In the genomic region with DNA sequence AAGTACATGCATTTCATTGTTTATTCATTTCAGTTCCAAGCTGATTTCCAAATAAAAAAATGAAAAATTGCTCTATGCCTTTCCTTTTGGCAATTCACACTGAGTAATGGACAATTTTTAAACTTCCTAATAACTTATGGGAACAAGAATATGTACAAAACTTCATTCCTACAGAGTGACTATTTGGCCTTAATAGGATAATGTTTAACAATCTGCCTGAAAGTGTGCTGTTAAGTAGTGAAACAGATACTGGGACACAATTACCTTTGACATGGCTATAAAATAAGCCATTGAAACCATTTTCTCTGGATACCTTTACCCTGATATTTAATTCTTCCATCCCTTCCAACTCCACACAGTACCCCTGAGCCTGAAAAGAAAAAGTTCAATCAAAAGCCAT, we compare ENCODE assay signal across 24 cellular contexts.
"Had no signal": no experiment of that assay in that cellular context is flagged by ENCODE, and none has a peak within 500 bp of the region (broad histone marks: within the 10 kb centered on the region; RNA-seq: fewer than 3 reads in every experiment).

No MANE protein-coding gene starts in this region.

- H3K4me1 ChIP-seq: SJSA1 had no signal

- H3K27ac ChIP-seq: SJSA1, SK-N-MC had no signal

- FAIRE-seq: HepG2, RCC 7860 had no signal

- H3K27me3 ChIP-seq: MG63, SJSA1 had no signal

- ATAC-seq: HepG2 had no signal

- H3K4me3 ChIP-seq: MG63, SJSA1, SK-N-MC had no signal

- H3K36me3 ChIP-seq: MG63, SJSA1 had no signal

- DNase-seq: IMR-90, Karpas-422, KG1, MG63, NCI-H1092, NCI-H1105 treated with DMSO at 0.1 percent for 48 hours, NCI-H1417 treated with DMSO at 0.1 percent for 48 hours, NCI-H146, NCI-H1694 treated with DMSO at 0.1 percent for 48 hours, NCI-H2029, NCI-H2081 treated with DMSO at 0.1 percent for 48 hours, NCI-H2171, NCI-H226, NCI-H446, NCI-H510A, NCI-H524 treated with DMSO at 0.1 percent for 48 hours, NCI-H774, Right ventricle myocardium superior, RPMI8226, SIG-M5 had no signal

- H3K9me3 ChIP-seq: MG63, SJSA1 had no signal
